15 cellular contexts compared by ENCODE assay signal in genomic region chr7:74149556-74149955, GRCh38. TPM values are rescaled to one million over a fixed set of nuclear protein-coding genes. Genes with fewer than 3 reads are reported as not detected.
DNase-seq lines count a peak whose midpoint lies in the region; ATAC-seq and TF ChIP-seq lines count a peak whose summit lies in the region.
"Had no signal": no experiment of that assay in that cellular context is flagged by ENCODE, and none has a peak within 500 bp of the region (broad histone marks: within the 10 kb centered on the region; RNA-seq: fewer than 3 reads in every experiment).

No MANE protein-coding gene starts in this region.

- DNase-seq in SK-N-MC (ENCODE audit: low read depth, low spot score) (peak; percentile 5), fibroblast of peridontal ligament (ENCODE audit: extremely low read depth) (peak; percentile 64), mesothelial cell of epicardium (ENCODE audit: low spot score in 2 of 2, unreplicated experiment in 2 of 2) (no peak), thyroid gland (no peak), GM23248 (no peak)
- DNase-seq: AML-193; Caco-2; CD4-positive, alpha-beta T cell; GOT3; H7; HFFc6 had no signal

- H3K27ac ChIP-seq in SK-N-MC (peak overlapping the region; percentile 90), thyroid gland (no peak overlapping the region), GM23248 (no peak overlapping the region)
- H3K27ac ChIP-seq: C4-2B, HL-60 had no signal

- no peaks in the 10 kb centered on the region for H3K36me3 Mint-ChIP-seq in mesothelial cell of epicardium

- no peaks in the 10 kb centered on the region for H4K20me1 ChIP-seq in GM23248 (ENCODE audit: insufficient read depth)

- H3K9me3 ChIP-seq in SK-N-MC (ENCODE audit: low read depth, low read length) (no peaks in the 10 kb centered on the region), thyroid gland (no peaks in the 10 kb centered on the region), GM23248 (ENCODE audit: low read depth) (no peaks in the 10 kb centered on the region)

- no peak overlapping the region for H3K4me2 ChIP-seq in GM23248 (ENCODE audit: unreplicated experiment)

- no peaks in the 10 kb centered on the region for H3K4me1 ChIP-seq in thyroid gland
- H3K4me1 ChIP-seq in GM23248 (ENCODE audit: insufficient read depth): no peaks in the 10 kb centered on the region
- H3K4me1 ChIP-seq: Caco-2 had no signal

- H3F3A ChIP-seq in GM23248 (ENCODE audit: insufficient read depth): no peaks in the 10 kb centered on the region

- no peak overlapping the region for H3K9ac ChIP-seq in SK-N-MC (ENCODE audit: insufficient read length)
- no peak overlapping the region for H3K9ac ChIP-seq in GM23248

- H3K9me2 ChIP-seq in GM23248 (ENCODE audit: insufficient read depth): no peaks in the 10 kb centered on the region

- 95 to 96% methylated on average over 1 of the region's 1 CpG for whole genome bisulfite sequencing in thyroid gland, 2 donors
- 33 to 39% methylated on average over 1 of the region's 1 CpG for WGBS in GM23248 (ENCODE audit: low coverage in 1 of 2, low lambda C conversion rate in 2 of 2, missing lambda C conversion rate in 2 of 2), 2 experiments

- H3K79me2 ChIP-seq in GM23248 (ENCODE audit: insufficient read depth): no peaks in the 10 kb centered on the region

- no peaks in the 10 kb centered on the region for H3K27me3 Mint-ChIP-seq in mesothelial cell of epicardium (ENCODE audit: low read depth)

- intact Hi-C loops in thyroid gland (cut with DNase I): no loop called here

- H3K36me3 ChIP-seq in SK-N-MC (ENCODE audit: insufficient read depth, low read length) (no peaks in the 10 kb centered on the region), thyroid gland (no peaks in the 10 kb centered on the region), GM23248 (ENCODE audit: low read depth) (no peaks in the 10 kb centered on the region)

- H3K27ac Mint-ChIP-seq in mesothelial cell of epicardium: peak overlapping the region; percentile 60
- H3K27ac Mint-ChIP-seq: CD4-positive, alpha-beta T cell; HFFc6 had no signal

- H3K4me3 Mint-ChIP-seq in mesothelial cell of epicardium: no peak overlapping the region
- H3K4me3 Mint-ChIP-seq: CD4-positive, alpha-beta T cell; HFFc6 had no signal

- TF ChIP-seq POLR2A in thyroid gland (IDR thresholded peaks at IDR 0.05): no peak

- H3K27me3 ChIP-seq in thyroid gland (no peaks in the 10 kb centered on the region), GM23248 (replicated peaks; ENCODE audit: insufficient read depth) (no peaks in the 10 kb centered on the region)

- H2AFZ ChIP-seq in GM23248: no peak overlapping the region

- no peaks in the 10 kb centered on the region for H3K4me1 Mint-ChIP-seq in mesothelial cell of epicardium

- H3K4me3 ChIP-seq in SK-N-MC: peak overlapping the region; percentile 33; the same call in 1 of the 2 replicates
- H3K4me3 ChIP-seq in thyroid gland (replicated peaks in 1 of 3): no peak overlapping the region
- no peak overlapping the region for H3K4me3 ChIP-seq in GM23248

- no peaks in the 10 kb centered on the region for H3K9me3 Mint-ChIP-seq in mesothelial cell of epicardium
- H3K9me3 Mint-ChIP-seq: CD4-positive, alpha-beta T cell had no signal

- in situ Hi-C loops in GM23248 (cut with MboI): no loop called here

- TF ChIP-seq CTCF in mesothelial cell of epicardium (IDR thresholded peaks at IDR 0.05; ENCODE audit: unreplicated experiment): no peak
- no peak for TF ChIP-seq CTCF in thyroid gland (IDR thresholded peaks at IDR 0.05)

- ATAC-seq in GM18870 (IDR thresholded peaks at IDR 0.05; ENCODE audit: unreplicated experiment): no peak
- ATAC-seq: HCT116 had no signal

RNA-seq across cellular contexts. Expression of gene EIF4H, which starts 24.6 kb away (rescaled TPM):
- total RNA-seq in mesothelial cell of epicardium (264 to 270 TPM (median 267 TPM) in 3 replicates), thyroid gland (100 to 1,000 TPM; 267 to 323 (median 298) TPM)
- 261 and 305 TPM in 2 replicates for total RNA-seq in GM23248 (2014; rRNA removed; shearing (Covaris generic))
- 228 and 235 TPM in 2 replicates for polyA plus RNA-seq in GM23248 (2016; fragmentation: Nextera tagmentation; extraction: Ambion mirVana)

Comparison
In these comparisons a context has a peak if more than half of its experiments do, and no peak if none do; other contexts are left out.
1. DNase-seq: peak in SK-N-MC (single experiment) and fibroblast of peridontal ligament (single experiment); none in mesothelial cell of epicardium (0 of 2), thyroid gland (0 of 2) and GM23248 (single experiment).